In genomic region chrX:115560978-115561604, GRCh38 we compare ENCODE assay signal across 8 cellular contexts. TPM values are rescaled to one million over a fixed set of nuclear protein-coding genes. Genes with fewer than 3 reads are reported as not detected.
DNase-seq lines count a peak whose midpoint lies in the region; ATAC-seq and TF ChIP-seq lines count a peak whose summit lies in the region.

Gene PLS3 (plus strand): TSS chrX:115561174. CDS start chrX:115610251, 49,077 bp downstream.

- peak; percentile 42 for ATAC-seq in HG03378 (IDR thresholded peaks at IDR 0.05; ENCODE audit: unreplicated experiment)

- TF ChIP-seq CTCF in GM12875 (IDR thresholded peaks at IDR 0.05; ENCODE audit: borderline replicate concordance, insufficient read depth, low read depth, low read length) (no peak), kidney epithelial cell (IDR thresholded peaks at IDR 0.05; ENCODE audit: insufficient read depth, low read length, poor library complexity, severe bottlenecking) (no peak)

- H3K4me3 ChIP-seq in GM12875 (ENCODE audit: low read depth, low read length), result peak within 1 kb of the TSS; percentile 76
- H3K4me3 ChIP-seq in kidney epithelial cell (ENCODE audit: low read depth, low read length), result peak within 1 kb of the TSS; percentile 74

- no peaks in the 10 kb centered on the region for H3K36me3 ChIP-seq in kidney epithelial cell (ENCODE audit: control insufficient read depth, insufficient read depth, low read length)

- DNase-seq in A172 (ENCODE audit: low spot score) (peak; percentile 56), RPMI7951 (ENCODE audit: low read depth) (peak; percentile 87), cortex of kidney (lab: John Stamatoyannopoulos, UW) (peak; percentile 4), kidney epithelial cell (ENCODE audit: low read depth) (no peak), smooth muscle cell of the brain vasculature (ENCODE audit: low read depth, low spot score) (peak; percentile 44), NCI-H2171 (lab: John Stamatoyannopoulos, UW) (no peak)

- peaks cover 17% of the 10 kb centered on the region for H3K27me3 ChIP-seq in kidney epithelial cell (ENCODE audit: control insufficient read depth, insufficient read depth, low read length)

RNA-seq across cellular contexts. Expression of gene PLS3, which starts in this region (rescaled TPM):
- total RNA-seq in A172 (2014; rRNA removed; shearing (Covaris generic)), result 72.6 and 80.5 TPM in 2 replicates
- total RNA-seq in RPMI7951 (2014; rRNA removed; shearing (Covaris generic)), result 83.9 and 116 TPM in 2 replicates
- total RNA-seq in kidney epithelial cell, result 79.6 and 81.2 TPM in 2 replicates

Comparison
In these comparisons a context has a peak if more than half of its experiments do, and no peak if none do; other contexts are left out.
1. DNase-seq: peak in A172 (single experiment), RPMI7951 (single experiment), cortex of kidney (single experiment) and smooth muscle cell of the brain vasculature (single experiment); none in kidney epithelial cell (single experiment) and NCI-H2171 (single experiment).